ENCODE assay signal across 21 cellular contexts in genomic region chr10:62738916-62739315, GRCh38.
DNase-seq lines count a peak whose midpoint lies in the region; ATAC-seq, FAIRE-seq and TF ChIP-seq lines count a peak whose summit lies in the region.
"Had no signal": no experiment of that assay in that cellular context is flagged by ENCODE, and none has a peak within 500 bp of the region (broad histone marks: within the 10 kb centered on the region; RNA-seq: fewer than 3 reads in every experiment).

No MANE protein-coding gene starts in this region.

- H3K9me1 ChIP-seq in keratinocyte (ENCODE audit: control insufficient read depth, extremely low read depth, insufficient read depth, low read length), result no peaks in the 10 kb centered on the region

- DNase-seq in AG20443 (ENCODE audit: low spot score) (peak; percentile 47), HFFc6 (peak; percentile 63), choroid plexus epithelial cell (ENCODE audit: low read depth) (peak; percentile 11), keratinocyte (ENCODE audit: low read depth, low spot score) (peak; percentile 38), dermis blood vessel endothelial cell (no peak), caudate nucleus (lab: John Stamatoyannopoulos, UW) (no peak)
- DNase-seq: activated CD8-positive, alpha-beta T cell treated with anti-CD3 and anti-CD28 coated beads, Interleukin-2, amount 10 ng/mL, durations not matched to agents 7 days and 5 days; activated naive CD8-positive, alpha-beta T cell treated with anti-CD3 and anti-CD28 coated beads for 36 hours; NCI-H1092 treated with DMSO at 0.1 percent for 48 hours; NCI-H2081 treated with DMSO at 0.1 percent for 48 hours; NCI-H524 treated with DMSO at 0.1 percent for 48 hours; right cardiac atrium; SHP77 treated with DMSO at 0.1 percent for 48 hours; stimulated activated naive B cell treated with anti-CD40 and anti-IgM and Interleukin-4, amounts not matched to agents 10 μg/mL and 1 μg/mL and 100 μg/mL, for 72 hours; tibial artery had no signal

- peak overlapping the region; percentile 79 for H3K27ac Mint-ChIP-seq in HFFc6
- H3K27ac Mint-ChIP-seq: activated CD8-positive, alpha-beta T cell treated with anti-CD3 and anti-CD28 coated beads, Interleukin-2, amount 10 ng/mL, durations not matched to agents 7 days and 5 days; activated naive CD8-positive, alpha-beta T cell treated with anti-CD3 and anti-CD28 coated beads for 36 hours; T-helper 1 cell treated with Interleukin-12 subunit alpha and Interleukin-12 subunit beta and Interleukin-4 antibody, amounts not matched to agents 30 μg/mL and 1 μg/mL, for 36 hours had no signal

- peaks cover 59% of the 10 kb centered on the region for H3K4me1 Mint-ChIP-seq in HFFc6 (ENCODE audit: low read depth)

- no peak overlapping the region for H3K4me2 ChIP-seq in keratinocyte (ENCODE audit: control insufficient read depth, extremely low read depth, insufficient read depth, low read depth, low read length)
- H3K4me2 ChIP-seq: KMS-11 had no signal

- peaks cover 17% of the 10 kb centered on the region for H3K4me1 ChIP-seq in keratinocyte (ENCODE audit: control insufficient read depth, extremely low read depth, insufficient read depth, low read length)
- H3K4me1 ChIP-seq: tibial artery had no signal

- no peaks in the 10 kb centered on the region for H3K9me3 ChIP-seq in keratinocyte (ENCODE audit: control insufficient read depth, low read depth, low read length)
- H3K9me3 ChIP-seq: tibial artery had no signal

- H3K27me3 ChIP-seq in keratinocyte (ENCODE audit: control insufficient read depth, extremely low read depth, insufficient read depth, low read length), result no peaks in the 10 kb centered on the region
- H3K27me3 ChIP-seq: tibial artery had no signal

- no peaks in the 10 kb centered on the region for H3K36me3 ChIP-seq in keratinocyte (ENCODE audit: control insufficient read depth in 2 of 2, extremely low read depth in 1 of 2, insufficient read depth in 2 of 2, low read length in 2 of 2)
- H3K36me3 ChIP-seq: tibial artery had no signal

- H3K4me3 ChIP-seq in choroid plexus epithelial cell (ENCODE audit: low read depth, low read length) (no peak overlapping the region), keratinocyte (ENCODE audit: control insufficient read depth in 2 of 3, extremely low read depth in 1 of 3, insufficient read depth in 2 of 3, low read depth in 1 of 3, low read length in 3 of 3) (no peak overlapping the region)
- H3K4me3 ChIP-seq: tibial artery had no signal

- H3K36me3 Mint-ChIP-seq in HFFc6 (ENCODE audit: low read depth), result no peaks in the 10 kb centered on the region
- H3K36me3 Mint-ChIP-seq: activated naive CD8-positive, alpha-beta T cell treated with anti-CD3 and anti-CD28 coated beads for 36 hours had no signal

- H2AFZ ChIP-seq in keratinocyte (ENCODE audit: control insufficient read depth, low read length), result no peak overlapping the region

- dilution Hi-C loops in keratinocyte (cut with MboI; ENCODE audit: extremely low pct_ligation_motif_present, low sequenced_read_pairs), result no loop called here

- H4K20me1 ChIP-seq in keratinocyte (ENCODE audit: control insufficient read depth, extremely low read depth, insufficient read depth, low read length), result no peaks in the 10 kb centered on the region

- no peaks in the 10 kb centered on the region for H3K79me2 ChIP-seq in keratinocyte (ENCODE audit: control insufficient read depth, insufficient read depth, low read length)

- FAIRE-seq in keratinocyte (lab: Jason Lieb, UNC), result peak; percentile 84

- no peaks in the 10 kb centered on the region for H3K9me3 Mint-ChIP-seq in HFFc6
- H3K9me3 Mint-ChIP-seq: T-helper 1 cell treated with Interleukin-12 subunit alpha and Interleukin-12 subunit beta and Interleukin-4 antibody, amounts not matched to agents 30 μg/mL and 1 μg/mL, for 36 hours had no signal

- TF ChIP-seq CTCF in HFFc6 (IDR thresholded peaks at IDR 0.05) (no peak), choroid plexus epithelial cell (conservative IDR thresholded peaks at IDR 0.05; ENCODE audit: low read depth, low read length) (no peak), keratinocyte (optimal IDR thresholded peaks at IDR 0.05 in 1 of 3, IDR thresholded peaks at IDR 0.05 in 1 of 3, conservative IDR thresholded peaks at IDR 0.05 in 1 of 3; ENCODE audit: extremely low read depth in 1 of 3, insufficient read depth in 2 of 3, low read length in 3 of 3) (no peak)

- H3K27ac ChIP-seq in keratinocyte (ENCODE audit: control insufficient read depth, insufficient read depth, low read length), result no peak overlapping the region
- no peak overlapping the region for H3K27ac ChIP-seq in caudate nucleus (ENCODE audit: low read depth, low read length)
- H3K27ac ChIP-seq: KMS-11, tibial artery had no signal

- H3K4me3 Mint-ChIP-seq in HFFc6, result peak overlapping the region; percentile 19; the same call in 1 of the 2 replicates
- H3K4me3 Mint-ChIP-seq: activated CD8-positive, alpha-beta T cell treated with anti-CD3 and anti-CD28 coated beads, Interleukin-2, amount 10 ng/mL, durations not matched to agents 7 days and 5 days; activated naive CD8-positive, alpha-beta T cell treated with anti-CD3 and anti-CD28 coated beads for 36 hours; stimulated activated naive B cell treated with anti-CD40 and anti-IgM and Interleukin-4, amounts not matched to agents 10 μg/mL and 1 μg/mL and 100 μg/mL, for 72 hours; T-helper 1 cell treated with Interleukin-12 subunit alpha and Interleukin-12 subunit beta and Interleukin-4 antibody, amounts not matched to agents 30 μg/mL and 1 μg/mL, for 36 hours had no signal

- H3K9ac ChIP-seq in keratinocyte (ENCODE audit: control insufficient read depth, extremely low read depth, insufficient read depth, low read length), result no peak overlapping the region
- H3K9ac ChIP-seq: KMS-11 had no signal

- no peaks in the 10 kb centered on the region for H3K27me3 Mint-ChIP-seq in HFFc6 (ENCODE audit: insufficient read depth)
- H3K27me3 Mint-ChIP-seq: activated naive CD8-positive, alpha-beta T cell treated with anti-CD3 and anti-CD28 coated beads for 36 hours; stimulated activated naive B cell treated with anti-CD40 and anti-IgM and Interleukin-4, amounts not matched to agents 10 μg/mL and 1 μg/mL and 100 μg/mL, for 72 hours had no signal

- ATAC-seq in GM21619 (IDR thresholded peaks at IDR 0.05; ENCODE audit: unreplicated experiment) (no peak), GM19452 (IDR thresholded peaks at IDR 0.05; ENCODE audit: unreplicated experiment) (no peak)
- ATAC-seq: activated CD8-positive, alpha-beta T cell treated with anti-CD3 and anti-CD28 coated beads, Interleukin-2, amount 10 ng/mL, durations not matched to agents 7 days and 5 days; HCT116; left lobe of liver; right cardiac atrium; stimulated activated naive B cell treated with anti-CD40 and anti-IgM and Interleukin-4, amounts not matched to agents 10 μg/mL and 1 μg/mL and 100 μg/mL, for 72 hours had no signal

Comparison
In these comparisons a context has a peak if more than half of its experiments do, and no peak if none do; other contexts are left out.
1. DNase-seq: peak in AG20443 (single experiment), HFFc6 (single experiment), choroid plexus epithelial cell (single experiment) and keratinocyte (single experiment); none in dermis blood vessel endothelial cell (single experiment) and caudate nucleus (0 of 61).